In the genomic region with DNA sequence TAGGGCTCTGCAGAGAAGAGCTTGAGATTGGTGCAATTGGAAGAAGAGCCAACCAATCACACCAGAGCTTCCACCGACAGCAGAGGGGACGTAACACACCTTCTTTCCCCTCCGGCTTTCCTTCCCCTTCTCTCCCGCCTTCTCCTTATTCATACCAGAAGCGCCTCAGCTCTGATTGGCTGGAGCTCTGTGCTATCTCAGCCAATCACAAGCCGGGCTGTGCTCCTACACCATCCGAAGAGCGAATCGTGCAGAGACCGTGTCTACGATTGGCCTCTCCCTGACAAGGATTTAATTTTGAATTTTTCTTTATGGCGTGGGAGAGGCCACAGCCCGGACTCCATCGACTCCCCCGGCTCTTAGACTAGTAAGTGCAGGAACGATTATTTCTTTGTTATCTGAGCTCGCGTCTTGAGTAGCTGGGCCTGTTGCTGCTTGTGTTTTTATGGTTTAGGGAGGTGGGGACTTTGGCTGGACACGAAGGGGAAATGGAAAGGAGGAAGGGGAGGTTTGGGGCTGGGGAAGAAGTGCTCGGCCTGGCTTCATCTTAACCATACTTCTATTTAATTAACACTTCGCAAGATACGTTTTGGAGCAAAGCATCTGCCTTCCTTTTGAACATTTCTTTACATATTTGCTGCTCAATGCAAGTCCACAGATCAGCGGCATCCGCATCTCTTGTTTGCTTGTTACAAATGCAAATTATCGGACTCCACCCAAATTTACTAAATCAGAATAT, we compare ENCODE assay signal across 1 cellular context.
TF ChIP-seq lines count a peak whose summit lies in the region.

A gene (plus strand): TSS at position 308 of the 739 bp plus-strand sequence. CDS start 14,007 bp downstream, outside the sequence.

TF ChIP-seq in HepG2, 621 proteins besides CTCF, POLR2A, EP300 and RAD21 (continued from another document and continues in another):
- no peak for TF ChIP-seq HES4 (CRISPR knock-in tag; IDR thresholded peaks at IDR 0.05; ENCODE audit: borderline replicate concordance)
- TF ChIP-seq ZNF850 (CRISPR knock-in tag; conservative IDR thresholded peaks at IDR 0.05): no peak
- TF ChIP-seq MBNL3 (CRISPR knock-in tag; conservative IDR thresholded peaks at IDR 0.05): no peak
- peak; percentile 55; the same call in 1 of the 2 replicates for TF ChIP-seq CREM (IDR thresholded peaks at IDR 0.05)
- TF ChIP-seq CREM (CRISPR knock-in tag; IDR thresholded peaks at IDR 0.05): no peak
- TF ChIP-seq, protein P1, sequence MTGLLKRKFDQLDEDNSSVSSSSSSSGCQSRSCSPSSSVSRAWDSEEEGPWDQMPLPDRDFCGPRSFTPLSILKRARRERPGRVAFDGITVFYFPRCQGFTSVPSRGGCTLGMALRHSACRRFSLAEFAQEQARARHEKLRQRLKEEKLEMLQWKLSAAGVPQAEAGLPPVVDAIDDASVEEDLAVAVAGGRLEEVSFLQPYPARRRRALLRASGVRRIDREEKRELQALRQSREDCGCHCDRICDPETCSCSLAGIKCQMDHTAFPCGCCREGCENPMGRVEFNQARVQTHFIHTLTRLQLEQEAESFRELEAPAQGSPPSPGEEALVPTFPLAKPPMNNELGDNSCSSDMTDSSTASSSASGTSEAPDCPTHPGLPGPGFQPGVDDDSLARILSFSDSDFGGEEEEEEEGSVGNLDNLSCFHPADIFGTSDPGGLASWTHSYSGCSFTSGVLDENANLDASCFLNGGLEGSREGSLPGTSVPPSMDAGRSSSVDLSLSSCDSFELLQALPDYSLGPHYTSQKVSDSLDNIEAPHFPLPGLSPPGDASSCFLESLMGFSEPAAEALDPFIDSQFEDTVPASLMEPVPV (CRISPR knock-in tag; IDR thresholded peaks at IDR 0.05): peak; percentile 92
- no peak for TF ChIP-seq SOX6 (IDR thresholded peaks at IDR 0.05)
- no peak; the same call in 1 of the 2 replicates for TF ChIP-seq SOX6 (CRISPR knock-in tag; IDR thresholded peaks at IDR 0.05)
- TF ChIP-seq ZNF354B (CRISPR knock-in tag; IDR thresholded peaks at IDR 0.05): 0 out of 2 replicates have a peak, but pooled peaks have one; percentile 36
- TF ChIP-seq HIVEP1 (CRISPR knock-in tag; IDR thresholded peaks at IDR 0.05): no peak
- 0 out of 2 replicates have a peak, but pooled peaks have one; percentile 13 for TF ChIP-seq HDAC2 (CRISPR knock-in tag; IDR thresholded peaks at IDR 0.05)
- no peak for TF ChIP-seq ZNF230 (CRISPR knock-in tag; IDR thresholded peaks at IDR 0.05)
- no peak for TF ChIP-seq ONECUT2 (CRISPR knock-in tag; IDR thresholded peaks at IDR 0.05)
- TF ChIP-seq, protein P2, sequence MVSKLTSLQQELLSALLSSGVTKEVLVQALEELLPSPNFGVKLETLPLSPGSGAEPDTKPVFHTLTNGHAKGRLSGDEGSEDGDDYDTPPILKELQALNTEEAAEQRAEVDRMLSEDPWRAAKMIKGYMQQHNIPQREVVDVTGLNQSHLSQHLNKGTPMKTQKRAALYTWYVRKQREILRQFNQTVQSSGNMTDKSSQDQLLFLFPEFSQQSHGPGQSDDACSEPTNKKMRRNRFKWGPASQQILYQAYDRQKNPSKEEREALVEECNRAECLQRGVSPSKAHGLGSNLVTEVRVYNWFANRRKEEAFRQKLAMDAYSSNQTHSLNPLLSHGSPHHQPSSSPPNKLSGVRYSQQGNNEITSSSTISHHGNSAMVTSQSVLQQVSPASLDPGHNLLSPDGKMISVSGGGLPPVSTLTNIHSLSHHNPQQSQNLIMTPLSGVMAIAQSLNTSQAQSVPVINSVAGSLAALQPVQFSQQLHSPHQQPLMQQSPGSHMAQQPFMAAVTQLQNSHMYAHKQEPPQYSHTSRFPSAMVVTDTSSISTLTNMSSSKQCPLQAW (CRISPR knock-in tag; IDR thresholded peaks at IDR 0.05): no peak
- peak; percentile 52; the same call in 1 of the 2 replicates for TF ChIP-seq JUNB (CRISPR knock-in tag; IDR thresholded peaks at IDR 0.05; ENCODE audit: borderline replicate concordance)
- peak; percentile 28; the same call in 1 of the 2 replicates for TF ChIP-seq IRF2 (CRISPR knock-in tag; IDR thresholded peaks at IDR 0.05)
- no peak for TF ChIP-seq ZNF24 (IDR thresholded peaks at IDR 0.05)
- TF ChIP-seq, protein P3, sequence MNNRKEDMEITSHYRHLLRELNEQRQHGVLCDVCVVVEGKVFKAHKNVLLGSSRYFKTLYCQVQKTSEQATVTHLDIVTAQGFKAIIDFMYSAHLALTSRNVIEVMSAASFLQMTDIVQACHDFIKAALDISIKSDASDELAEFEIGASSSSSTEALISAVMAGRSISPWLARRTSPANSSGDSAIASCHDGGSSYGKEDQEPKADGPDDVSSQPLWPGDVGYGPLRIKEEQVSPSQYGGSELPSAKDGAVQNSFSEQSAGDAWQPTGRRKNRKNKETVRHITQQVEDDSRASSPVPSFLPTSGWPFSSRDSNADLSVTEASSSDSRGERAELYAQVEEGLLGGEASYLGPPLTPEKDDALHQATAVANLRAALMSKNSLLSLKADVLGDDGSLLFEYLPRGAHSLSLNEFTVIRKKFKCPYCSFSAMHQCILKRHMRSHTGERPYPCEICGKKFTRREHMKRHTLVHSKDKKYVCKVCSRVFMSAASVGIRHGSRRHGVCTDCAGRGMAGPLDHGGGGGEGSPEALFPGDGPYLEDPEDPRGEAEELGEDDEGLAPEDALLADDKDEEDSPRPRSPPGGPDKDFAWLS (CRISPR knock-in tag; IDR thresholded peaks at IDR 0.05; ENCODE audit: borderline replicate concordance): no peak
- TF ChIP-seq, protein P4, sequence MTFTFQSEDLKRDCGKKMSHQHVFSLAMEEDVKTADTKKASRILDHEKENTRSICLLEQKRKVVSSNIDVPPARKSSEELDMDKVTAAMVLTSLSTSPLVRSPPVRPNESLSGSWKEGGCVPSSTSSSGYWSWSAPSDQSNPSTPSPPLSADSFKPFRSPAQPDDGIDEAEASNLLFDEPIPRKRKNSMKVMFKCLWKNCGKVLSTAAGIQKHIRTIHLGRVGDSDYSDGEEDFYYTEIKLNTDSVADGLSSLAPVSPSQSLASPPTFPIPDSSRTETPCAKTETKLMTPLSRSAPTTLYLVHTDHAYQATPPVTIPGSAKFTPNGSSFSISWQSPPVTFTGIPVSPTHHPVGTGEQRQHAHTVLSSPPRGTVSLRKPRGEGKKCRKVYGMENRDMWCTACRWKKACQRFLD (CRISPR knock-in tag; IDR thresholded peaks at IDR 0.05; ENCODE audit: borderline replicate concordance): 0 out of 2 replicates have a peak, but pooled peaks have one; percentile 6
- no peak for TF ChIP-seq ZNF136 (CRISPR knock-in tag; IDR thresholded peaks at IDR 0.05; ENCODE audit: low read depth)
- TF ChIP-seq ELF3 (CRISPR knock-in tag; IDR thresholded peaks at IDR 0.05): peak; percentile 35; the same call in 1 of the 2 replicates
- peak; percentile 94 for TF ChIP-seq ZNF749 (CRISPR knock-in tag; IDR thresholded peaks at IDR 0.05; ENCODE audit: borderline replicate concordance)
- TF ChIP-seq NR2C2 (CRISPR knock-in tag; IDR thresholded peaks at IDR 0.05; ENCODE audit: borderline replicate concordance): no peak
- TF ChIP-seq, protein P5, sequence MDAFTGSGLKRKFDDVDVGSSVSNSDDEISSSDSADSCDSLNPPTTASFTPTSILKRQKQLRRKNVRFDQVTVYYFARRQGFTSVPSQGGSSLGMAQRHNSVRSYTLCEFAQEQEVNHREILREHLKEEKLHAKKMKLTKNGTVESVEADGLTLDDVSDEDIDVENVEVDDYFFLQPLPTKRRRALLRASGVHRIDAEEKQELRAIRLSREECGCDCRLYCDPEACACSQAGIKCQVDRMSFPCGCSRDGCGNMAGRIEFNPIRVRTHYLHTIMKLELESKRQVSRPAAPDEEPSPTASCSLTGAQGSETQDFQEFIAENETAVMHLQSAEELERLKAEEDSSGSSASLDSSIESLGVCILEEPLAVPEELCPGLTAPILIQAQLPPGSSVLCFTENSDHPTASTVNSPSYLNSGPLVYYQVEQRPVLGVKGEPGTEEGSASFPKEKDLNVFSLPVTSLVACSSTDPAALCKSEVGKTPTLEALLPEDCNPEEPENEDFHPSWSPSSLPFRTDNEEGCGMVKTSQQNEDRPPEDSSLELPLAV (CRISPR knock-in tag; conservative IDR thresholded peaks at IDR 0.05; ENCODE audit: low read depth): peak; percentile 79; the same call in 1 of the 2 replicates
- TF ChIP-seq ZSCAN21 (CRISPR knock-in tag; IDR thresholded peaks at IDR 0.05; ENCODE audit: borderline replicate concordance): peak; percentile 88; the same call in 1 of the 2 replicates
- peak; percentile 54 for TF ChIP-seq HNRNPK (IDR thresholded peaks at IDR 0.05; ENCODE audit: low read depth, low read length, poor library complexity, severe bottlenecking)
- TF ChIP-seq, protein P6, sequence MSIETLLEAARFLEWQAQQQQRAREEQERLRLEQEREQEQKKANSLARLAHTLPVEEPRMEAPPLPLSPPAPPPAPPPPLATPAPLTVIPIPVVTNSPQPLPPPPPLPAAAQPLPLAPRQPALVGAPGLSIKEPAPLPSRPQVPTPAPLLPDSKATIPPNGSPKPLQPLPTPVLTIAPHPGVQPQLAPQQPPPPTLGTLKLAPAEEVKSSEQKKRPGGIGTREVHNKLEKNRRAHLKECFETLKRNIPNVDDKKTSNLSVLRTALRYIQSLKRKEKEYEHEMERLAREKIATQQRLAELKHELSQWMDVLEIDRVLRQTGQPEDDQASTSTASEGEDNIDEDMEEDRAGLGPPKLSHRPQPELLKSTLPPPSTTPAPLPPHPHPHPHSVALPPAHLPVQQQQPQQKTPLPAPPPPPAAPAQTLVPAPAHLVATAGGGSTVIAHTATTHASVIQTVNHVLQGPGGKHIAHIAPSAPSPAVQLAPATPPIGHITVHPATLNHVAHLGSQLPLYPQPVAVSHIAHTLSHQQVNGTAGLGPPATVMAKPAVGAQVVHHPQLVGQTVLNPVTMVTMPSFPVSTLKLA (IDR thresholded peaks at IDR 0.05): 0 out of 2 replicates have a peak, but pooled peaks have one; percentile 5
- TF ChIP-seq ZNF841 (CRISPR knock-in tag; IDR thresholded peaks at IDR 0.05; ENCODE audit: borderline replicate concordance): 0 out of 2 replicates have a peak, but pooled peaks have one; percentile 67
- peak; percentile 92 for TF ChIP-seq ARNT2 (CRISPR knock-in tag; IDR thresholded peaks at IDR 0.05; ENCODE audit: low read depth)
- TF ChIP-seq, protein P7, sequence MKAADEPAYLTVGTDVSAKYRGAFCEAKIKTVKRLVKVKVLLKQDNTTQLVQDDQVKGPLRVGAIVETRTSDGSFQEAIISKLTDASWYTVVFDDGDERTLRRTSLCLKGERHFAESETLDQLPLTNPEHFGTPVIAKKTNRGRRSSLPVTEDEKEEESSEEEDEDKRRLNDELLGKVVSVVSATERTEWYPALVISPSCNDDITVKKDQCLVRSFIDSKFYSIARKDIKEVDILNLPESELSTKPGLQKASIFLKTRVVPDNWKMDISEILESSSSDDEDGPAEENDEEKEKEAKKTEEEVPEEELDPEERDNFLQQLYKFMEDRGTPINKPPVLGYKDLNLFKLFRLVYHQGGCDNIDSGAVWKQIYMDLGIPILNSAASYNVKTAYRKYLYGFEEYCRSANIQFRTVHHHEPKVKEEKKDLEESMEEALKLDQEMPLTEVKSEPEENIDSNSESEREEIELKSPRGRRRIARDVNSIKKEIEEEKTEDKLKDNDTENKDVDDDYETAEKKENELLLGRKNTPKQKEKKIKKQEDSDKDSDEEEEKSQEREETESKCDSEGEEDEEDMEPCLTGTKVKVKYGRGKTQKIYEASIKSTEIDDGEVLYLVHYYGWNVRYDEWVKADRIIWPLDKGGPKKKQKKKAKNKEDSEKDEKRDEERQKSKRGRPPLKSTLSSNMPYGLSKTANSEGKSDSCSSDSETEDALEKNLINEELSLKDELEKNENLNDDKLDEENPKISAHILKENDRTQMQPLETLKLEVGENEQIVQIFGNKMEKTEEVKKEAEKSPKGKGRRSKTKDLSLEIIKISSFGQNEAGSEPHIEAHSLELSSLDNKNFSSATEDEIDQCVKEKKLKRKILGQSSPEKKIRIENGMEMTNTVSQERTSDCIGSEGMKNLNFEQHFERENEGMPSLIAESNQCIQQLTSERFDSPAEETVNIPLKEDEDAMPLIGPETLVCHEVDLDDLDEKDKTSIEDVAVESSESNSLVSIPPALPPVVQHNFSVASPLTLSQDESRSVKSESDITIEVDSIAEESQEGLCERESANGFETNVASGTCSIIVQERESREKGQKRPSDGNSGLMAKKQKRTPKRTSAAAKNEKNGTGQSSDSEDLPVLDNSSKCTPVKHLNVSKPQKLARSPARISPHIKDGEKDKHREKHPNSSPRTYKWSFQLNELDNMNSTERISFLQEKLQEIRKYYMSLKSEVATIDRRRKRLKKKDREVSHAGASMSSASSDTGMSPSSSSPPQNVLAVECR (CRISPR knock-in tag; IDR thresholded peaks at IDR 0.05; ENCODE audit: borderline replicate concordance): peak; percentile 93
- no peak for TF ChIP-seq ZNF350 (CRISPR knock-in tag; IDR thresholded peaks at IDR 0.05; ENCODE audit: borderline replicate concordance, low read depth)
- peak; percentile 82 for TF ChIP-seq NFYB (CRISPR knock-in tag; IDR thresholded peaks at IDR 0.05)
- peak; percentile 33; the same call in 1 of the 2 replicates for TF ChIP-seq PHF8 (CRISPR knock-in tag; IDR thresholded peaks at IDR 0.05)
- TF ChIP-seq POLR2AphosphoS5 (IDR thresholded peaks at IDR 0.05; ENCODE audit: low read depth, low read length): peak; percentile 64; the same call in 1 of the 2 replicates
- TF ChIP-seq, protein P8, sequence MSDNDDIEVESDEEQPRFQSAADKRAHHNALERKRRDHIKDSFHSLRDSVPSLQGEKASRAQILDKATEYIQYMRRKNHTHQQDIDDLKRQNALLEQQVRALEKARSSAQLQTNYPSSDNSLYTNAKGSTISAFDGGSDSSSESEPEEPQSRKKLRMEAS (IDR thresholded peaks at IDR 0.05): peak; percentile 83
- peak; percentile 86; the same call in 1 of the 2 replicates for TF ChIP-seq IRX3 (CRISPR knock-in tag; IDR thresholded peaks at IDR 0.05; ENCODE audit: borderline replicate concordance, low read depth)
- TF ChIP-seq ZC3H13 (CRISPR knock-in tag; IDR thresholded peaks at IDR 0.05): 0 out of 2 replicates have a peak, but pooled peaks have one; percentile 88
- peak; percentile 53; the same call in 1 of the 2 replicates for TF ChIP-seq YEATS4 (CRISPR knock-in tag; IDR thresholded peaks at IDR 0.05; ENCODE audit: borderline replicate concordance)
- TF ChIP-seq, protein P9, sequence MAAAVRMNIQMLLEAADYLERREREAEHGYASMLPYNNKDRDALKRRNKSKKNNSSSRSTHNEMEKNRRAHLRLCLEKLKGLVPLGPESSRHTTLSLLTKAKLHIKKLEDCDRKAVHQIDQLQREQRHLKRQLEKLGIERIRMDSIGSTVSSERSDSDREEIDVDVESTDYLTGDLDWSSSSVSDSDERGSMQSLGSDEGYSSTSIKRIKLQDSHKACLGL (CRISPR knock-in tag; IDR thresholded peaks at IDR 0.05): peak; percentile 62; the same call in 1 of the 2 replicates
- TF ChIP-seq, protein P10, sequence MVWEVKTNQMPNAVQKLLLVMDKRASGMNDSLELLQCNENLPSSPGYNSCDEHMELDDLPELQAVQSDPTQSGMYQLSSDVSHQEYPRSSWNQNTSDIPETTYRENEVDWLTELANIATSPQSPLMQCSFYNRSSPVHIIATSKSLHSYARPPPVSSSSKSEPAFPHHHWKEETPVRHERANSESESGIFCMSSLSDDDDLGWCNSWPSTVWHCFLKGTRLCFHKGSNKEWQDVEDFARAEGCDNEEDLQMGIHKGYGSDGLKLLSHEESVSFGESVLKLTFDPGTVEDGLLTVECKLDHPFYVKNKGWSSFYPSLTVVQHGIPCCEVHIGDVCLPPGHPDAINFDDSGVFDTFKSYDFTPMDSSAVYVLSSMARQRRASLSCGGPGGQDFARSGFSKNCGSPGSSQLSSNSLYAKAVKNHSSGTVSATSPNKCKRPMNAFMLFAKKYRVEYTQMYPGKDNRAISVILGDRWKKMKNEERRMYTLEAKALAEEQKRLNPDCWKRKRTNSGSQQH (CRISPR knock-in tag; IDR thresholded peaks at IDR 0.05; ENCODE audit: low read depth): peak; percentile 96
